Comparison of ENCODE assay signal across 1 cellular context in the genomic region with DNA sequence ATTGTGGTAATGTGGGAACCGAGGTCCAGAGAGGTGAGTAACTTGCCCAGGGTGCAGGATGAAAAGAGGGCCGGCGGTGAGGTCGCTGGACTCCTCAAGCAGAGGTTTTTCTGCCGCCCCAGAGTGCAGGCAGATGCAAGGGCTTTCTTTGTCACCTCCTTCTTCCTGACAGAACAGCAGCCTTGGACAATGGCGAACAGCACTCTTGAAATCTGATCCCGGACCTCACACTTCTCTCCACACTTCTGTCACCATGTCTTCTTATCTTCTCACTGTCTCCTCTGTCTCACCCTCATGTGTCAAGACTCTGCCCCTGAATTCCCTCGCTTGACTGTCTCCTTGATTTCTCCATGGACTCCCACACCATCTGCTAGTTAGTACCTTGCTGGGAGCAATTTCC.
A peak's percentile ranks its signal among the peaks of the same experiment; 100 is the strongest.
TF ChIP-seq lines count a peak whose summit lies in the region.

No MANE protein-coding gene starts in this region.

TF ChIP-seq in K562, 482 proteins besides CTCF, POLR2A, EP300 and RAD21 (continued from another document):
- TF ChIP-seq PBX2 (CRISPR knock-in tag; IDR thresholded peaks at IDR 0.05; ENCODE audit: low read depth) (no peak), PBX2 (tag; conservative IDR thresholded peaks at IDR 0.05; ENCODE audit: low read depth) (peak; percentile 46; the same call in 1 of the 2 replicates), TGIF2 (CRISPR knock-in tag; IDR thresholded peaks at IDR 0.05) (no peak), POLR2H (tag; IDR thresholded peaks at IDR 0.05; ENCODE audit: low read depth) (no peak)
